In genomic region chr6:1188199-1188598, GRCh38 we compare ENCODE assay signal across 32 cellular contexts.
"Had no signal": no experiment of that assay in that cellular context is flagged by ENCODE, and none has a peak within 500 bp of the region (broad histone marks: within the 10 kb centered on the region; RNA-seq: fewer than 3 reads in every experiment).

No MANE protein-coding gene starts in this region.

- H3K9me3 ChIP-seq: ascending aorta, breast epithelium, gastroesophageal sphincter, heart right ventricle had no signal

- H3K4me3 ChIP-seq: ascending aorta, breast epithelium, coronary artery, dorsolateral prefrontal cortex, gastroesophageal sphincter, heart right ventricle had no signal

- H3K27ac ChIP-seq: ascending aorta, coronary artery, dorsolateral prefrontal cortex, gastroesophageal sphincter, heart right ventricle, WERI-Rb-1 had no signal

- H3K27ac Mint-ChIP-seq: activated CD4-positive, alpha-beta memory T cell treated with anti-CD3 and anti-CD28 coated beads, Interleukin-2, amount 10 ng/mL, durations not matched to agents 7 days and 5 days; activated CD4-positive, alpha-beta T cell treated with anti-CD3 and anti-CD28 coated beads, Interleukin-2, amount 10 ng/mL, durations not matched to agents 7 days and 5 days; activated naive CD4-positive, alpha-beta T cell treated with anti-CD3 and anti-CD28 coated beads, Interleukin-2, amount 10 ng/mL, durations not matched to agents 7 days and 5 days; activated naive CD4-positive, alpha-beta T cell treated with anti-CD3 and anti-CD28 coated beads, Interleukin-2, amount 50 U/mL, for 72 hours; activated naive CD8-positive, alpha-beta T cell treated with anti-CD3 and anti-CD28 coated beads, Interleukin-2, amount 10 ng/mL, durations not matched to agents 7 days and 5 days; activated T-cell treated with anti-CD3 and anti-CD28 coated beads, Interleukin-2, amount 50 U/mL, for 24 hours; activated T-cell treated with anti-CD3 and anti-CD28 coated beads, Interleukin-2, amount 50 U/mL, for 72 hours; brain; dendritic cell treated with granulocyte-macrophage colony-stimulating factor and Interleukin-4, amounts not matched to agents 40 ng/mL and 50 ng/mL, for 4 days; effector memory CD8-positive, alpha-beta T cell; T-helper 17 cell; T-helper 2 cell treated with Interferon-gamma antibody and Interleukin-4, amounts not matched to agents 5 μg/mL and 100 μg/mL, for 36 hours had no signal

- H3K36me3 ChIP-seq: ascending aorta, breast epithelium, gastroesophageal sphincter, heart right ventricle, WERI-Rb-1 had no signal

- H3K4me1 ChIP-seq: ascending aorta, breast epithelium, gastroesophageal sphincter, heart right ventricle had no signal

- H3K36me3 Mint-ChIP-seq: activated naive CD4-positive, alpha-beta T cell treated with anti-CD3 and anti-CD28 coated beads, Interleukin-2, amount 10 ng/mL, durations not matched to agents 7 days and 5 days; activated naive CD4-positive, alpha-beta T cell treated with anti-CD3 and anti-CD28 coated beads, Interleukin-2, amount 50 U/mL, for 72 hours; activated naive CD8-positive, alpha-beta T cell treated with anti-CD3 and anti-CD28 coated beads, Interleukin-2, amount 10 ng/mL, durations not matched to agents 7 days and 5 days; brain had no signal

- H3K9me3 Mint-ChIP-seq: activated CD4-positive, alpha-beta memory T cell treated with anti-CD3 and anti-CD28 coated beads, Interleukin-2, amount 10 ng/mL, durations not matched to agents 7 days and 5 days; activated CD4-positive, alpha-beta T cell treated with anti-CD3 and anti-CD28 coated beads, Interleukin-2, amount 10 ng/mL, durations not matched to agents 7 days and 5 days; activated naive CD4-positive, alpha-beta T cell treated with anti-CD3 and anti-CD28 coated beads, Interleukin-2, amount 10 ng/mL, durations not matched to agents 7 days and 5 days; activated naive CD4-positive, alpha-beta T cell treated with anti-CD3 and anti-CD28 coated beads, Interleukin-2, amount 50 U/mL, for 72 hours; activated naive CD8-positive, alpha-beta T cell treated with anti-CD3 and anti-CD28 coated beads, Interleukin-2, amount 10 ng/mL, durations not matched to agents 7 days and 5 days; activated T-cell treated with anti-CD3 and anti-CD28 coated beads, Interleukin-2, amount 50 U/mL, for 24 hours; activated T-cell treated with anti-CD3 and anti-CD28 coated beads, Interleukin-2, amount 50 U/mL, for 72 hours; central memory CD8-positive, alpha-beta T cell; dendritic cell treated with granulocyte-macrophage colony-stimulating factor and Interleukin-4, amounts not matched to agents 40 ng/mL and 50 ng/mL, for 4 days; effector memory CD8-positive, alpha-beta T cell; T-helper 2 cell treated with Interferon-gamma antibody and Interleukin-4, amounts not matched to agents 5 μg/mL and 100 μg/mL, for 36 hours had no signal

- ATAC-seq: activated naive CD4-positive, alpha-beta T cell treated with anti-CD3 and anti-CD28 coated beads, Interleukin-2, amount 50 U/mL, for 72 hours; activated T-cell treated with anti-CD3 and anti-CD28 coated beads, Interleukin-2, amount 50 U/mL, for 72 hours; effector memory CD8-positive, alpha-beta T cell; gastroesophageal sphincter; heart right ventricle; T-helper 17 cell had no signal

- H3K4me3 Mint-ChIP-seq: activated CD4-positive, alpha-beta memory T cell treated with anti-CD3 and anti-CD28 coated beads, Interleukin-2, amount 10 ng/mL, durations not matched to agents 7 days and 5 days; activated CD4-positive, alpha-beta T cell treated with anti-CD3 and anti-CD28 coated beads, Interleukin-2, amount 10 ng/mL, durations not matched to agents 7 days and 5 days; activated naive CD4-positive, alpha-beta T cell treated with anti-CD3 and anti-CD28 coated beads, Interleukin-2, amount 10 ng/mL, durations not matched to agents 7 days and 5 days; activated naive CD8-positive, alpha-beta T cell treated with anti-CD3 and anti-CD28 coated beads, Interleukin-2, amount 10 ng/mL, durations not matched to agents 7 days and 5 days; activated T-cell treated with anti-CD3 and anti-CD28 coated beads, Interleukin-2, amount 50 U/mL, for 24 hours; activated T-cell treated with anti-CD3 and anti-CD28 coated beads, Interleukin-2, amount 50 U/mL, for 72 hours; brain; central memory CD8-positive, alpha-beta T cell; dendritic cell treated with granulocyte-macrophage colony-stimulating factor and Interleukin-4, amounts not matched to agents 40 ng/mL and 50 ng/mL, for 4 days; effector memory CD8-positive, alpha-beta T cell; T-helper 17 cell; T-helper 2 cell treated with Interferon-gamma antibody and Interleukin-4, amounts not matched to agents 5 μg/mL and 100 μg/mL, for 36 hours had no signal

- H3K4me1 Mint-ChIP-seq: activated CD4-positive, alpha-beta memory T cell treated with anti-CD3 and anti-CD28 coated beads, Interleukin-2, amount 10 ng/mL, durations not matched to agents 7 days and 5 days; activated CD4-positive, alpha-beta T cell treated with anti-CD3 and anti-CD28 coated beads, Interleukin-2, amount 10 ng/mL, durations not matched to agents 7 days and 5 days; activated naive CD4-positive, alpha-beta T cell treated with anti-CD3 and anti-CD28 coated beads, Interleukin-2, amount 10 ng/mL, durations not matched to agents 7 days and 5 days; activated naive CD8-positive, alpha-beta T cell treated with anti-CD3 and anti-CD28 coated beads, Interleukin-2, amount 10 ng/mL, durations not matched to agents 7 days and 5 days; central memory CD8-positive, alpha-beta T cell; T-helper 17 cell had no signal

- H3K27me3 ChIP-seq: ascending aorta, gastroesophageal sphincter had no signal

- DNase-seq: activated CD4-positive, alpha-beta memory T cell treated with anti-CD3 and anti-CD28 coated beads, Interleukin-2, amount 10 ng/mL, durations not matched to agents 7 days and 5 days; activated CD4-positive, alpha-beta T cell treated with anti-CD3 and anti-CD28 coated beads for 4 hours; activated CD4-positive, alpha-beta T cell treated with anti-CD3 and anti-CD28 coated beads, Interleukin-2, amount 10 ng/mL, durations not matched to agents 7 days and 5 days; activated CD4-positive, alpha-beta T cell treated with anti-CD3 and anti-CD28 coated beads, Interleukin-2, amount 50 U/mL, for 4 hours; activated CD4-positive, CD25-positive, alpha-beta regulatory T cell; activated CD4-positive, CD25-positive, alpha-beta regulatory T cell treated with anti-CD3 and anti-CD28 coated beads, Interleukin-2, amount 50 U/mL, for 72 hours; activated CD8-positive, alpha-beta memory T cell treated with anti-CD3 and anti-CD28 coated beads, Interleukin-2, amount 50 U/mL, for 48 hours; activated gamma-delta T cell; activated naive CD4-positive, alpha-beta T cell; activated naive CD4-positive, alpha-beta T cell treated with anti-CD3 and anti-CD28 coated beads, Interleukin-2, amount 10 ng/mL, durations not matched to agents 7 days and 5 days; activated naive CD8-positive, alpha-beta T cell treated with anti-CD3 and anti-CD28 coated beads, Interleukin-2, amount 10 ng/mL, durations not matched to agents 7 days and 5 days; activated T-cell treated with anti-CD3 and anti-CD28 coated beads for 4 hours; activated T-cell treated with anti-CD3 and anti-CD28 coated beads, Interleukin-2, amount 50 U/mL, for 24 hours; activated T-cell treated with anti-CD3 and anti-CD28 coated beads, Interleukin-2, amount 50 U/mL, for 72 hours; dorsolateral prefrontal cortex; effector CD4-positive, alpha-beta T cell; effector memory CD8-positive, alpha-beta T cell; foreskin melanocyte; heart right ventricle; T-helper 1 cell; T-helper 17 cell; T1000; WERI-Rb-1 had no signal

- H3K27me3 Mint-ChIP-seq: activated naive CD8-positive, alpha-beta T cell treated with anti-CD3 and anti-CD28 coated beads, Interleukin-2, amount 10 ng/mL, durations not matched to agents 7 days and 5 days had no signal
